Comparison of ENCODE assay signal across 10 cellular contexts in genomic region chr19:55206664-55207500, GRCh38. TPM values are rescaled to one million over a fixed set of nuclear protein-coding genes. Genes with fewer than 3 reads are reported as not detected.
DNase-seq lines count a peak whose midpoint lies in the region; ATAC-seq, FAIRE-seq and TF ChIP-seq lines count a peak whose summit lies in the region.
"Had no signal": no experiment of that assay in that cellular context is flagged by ENCODE, and none has a peak within 500 bp of the region (broad histone marks: within the 10 kb centered on the region; RNA-seq: fewer than 3 reads in every experiment).

No MANE protein-coding gene starts in this region.

- intact Hi-C loops in IMR-90 (cut with micrococcal nuclease) (no loop called here), left colon (cut with DNase I, micrococcal nuclease) (no loop called here)

- no peak overlapping the region for H3K4me3 Mint-ChIP-seq in CD8-positive, alpha-beta memory T cell
- no peak overlapping the region for H3K4me3 Mint-ChIP-seq in central memory CD8-positive, alpha-beta T cell

- H3K56ac ChIP-seq in IMR-90 (ENCODE audit: extremely low read depth, insufficient read depth, low read length) = no peak overlapping the region

- no peaks in the 10 kb centered on the region for H3K36me3 Mint-ChIP-seq in CD8-positive, alpha-beta memory T cell
- H3K36me3 Mint-ChIP-seq in central memory CD8-positive, alpha-beta T cell (ENCODE audit: insufficient read depth) = no peaks in the 10 kb centered on the region

- H4K8ac ChIP-seq in IMR-90 (ENCODE audit: low read depth in 2 of 2, low read length in 2 of 2) = peak overlapping the region in 1 of 2 experiments; percentile 74; a peak in 2 of 4 replicates

- no peak for FAIRE-seq in GM12891 (lab: Jason Lieb, UNC)

- peak; percentile 67 for TF ChIP-seq POLR2A in IMR-90 (IDR thresholded peaks at IDR 0.05; ENCODE audit: low read depth, low read length)
- no peak for TF ChIP-seq POLR2A in GM12891 (IDR thresholded peaks at IDR 0.05; ENCODE audit: low read depth, low read length)

- dilution Hi-C loops in IMR-90 (cut with HindIII; ENCODE audit: low sequenced_read_pairs, unreplicated experiment) = no loop called here

- in situ Hi-C loops in IMR-90 (cut with MboI; ENCODE audit: low sequenced_read_pairs) = no loop called here

- H3K4me1 ChIP-seq in CD8-positive, alpha-beta memory T cell (ENCODE audit: insufficient read depth, low read length) = no peaks in the 10 kb centered on the region
- H3K4me1 ChIP-seq in IMR-90 (ENCODE audit: control insufficient read depth, insufficient read depth, low read length) = peaks cover 21% of the 10 kb centered on the region

- H3K9ac ChIP-seq in IMR-90 (ENCODE audit: low read depth, low read length) = no peak overlapping the region

- no peaks in the 10 kb centered on the region for H3K36me3 ChIP-seq in CD8-positive, alpha-beta memory T cell (ENCODE audit: insufficient read depth, low read length)
- no peaks in the 10 kb centered on the region for H3K36me3 ChIP-seq in IMR-90 (ENCODE audit: control insufficient read depth, insufficient read depth, low read length)
- H3K36me3 ChIP-seq: neutrophil had no signal

- 3% methylated on average over 6 of the region's 29 CpGs; no CpG with 5 or more reads in 1 of the 2 experiments for WGBS in IMR-90 (ENCODE audit: extremely low coverage in 2 of 2, insufficient read length in 1 of 2), 2 experiments

- H2BK20ac ChIP-seq in IMR-90 (ENCODE audit: low read depth, low read length) = peak overlapping the region; percentile 28; the same call in 1 of the 2 replicates

- no peak overlapping the region for H3K4me3 ChIP-seq in CD8-positive, alpha-beta memory T cell (ENCODE audit: low read length)
- no peak overlapping the region for H3K4me3 ChIP-seq in IMR-90 (ENCODE audit: insufficient read depth, low read depth, low read length)

- peak overlapping the region; percentile 79 for H3K27ac ChIP-seq in CD8-positive, alpha-beta memory T cell (ENCODE audit: low read depth, low read length)
- peak overlapping the region; percentile 21 for H3K27ac ChIP-seq in IMR-90 (ENCODE audit: insufficient read depth, low read length)
- H3K27ac ChIP-seq: HL-60, neutrophil had no signal

- H4K91ac ChIP-seq in IMR-90 (ENCODE audit: insufficient read depth, low read depth, low read length) = peak overlapping the region; percentile 30; the same call in 1 of the 2 replicates

- H4K5ac ChIP-seq in IMR-90 (ENCODE audit: low read depth, low read length) = no peak overlapping the region

- H3K9me3 ChIP-seq in CD8-positive, alpha-beta memory T cell (ENCODE audit: low read length) = no peaks in the 10 kb centered on the region
- H3K9me3 ChIP-seq in IMR-90 (ENCODE audit: control insufficient read depth, insufficient read depth, low read length) = no peaks in the 10 kb centered on the region
- H3K9me3 ChIP-seq: neutrophil had no signal

- peaks cover 8% of the 10 kb centered on the region for H4K20me1 ChIP-seq in IMR-90 (ENCODE audit: insufficient read depth, low read length)

- H3K79me1 ChIP-seq in IMR-90 (ENCODE audit: low read depth in 1 of 2, low read length in 2 of 2) = no peaks in the 10 kb centered on the region

- H3K4ac ChIP-seq in IMR-90 (ENCODE audit: low read depth, low read length) = peak overlapping the region; percentile 46; the same call in 1 of the 2 replicates

- H3K27ac Mint-ChIP-seq in CD8-positive, alpha-beta memory T cell = peak overlapping the region in 2 of 8 donors; percentile 66 to 72
- peak overlapping the region; percentile 91 for H3K27ac Mint-ChIP-seq in central memory CD8-positive, alpha-beta T cell (ENCODE audit: low read depth)

- H3K27me3 ChIP-seq in CD8-positive, alpha-beta memory T cell (ENCODE audit: insufficient read depth, low read length, poor library complexity, severe bottlenecking) = peaks cover 5% of the 10 kb centered on the region
- H3K27me3 ChIP-seq in IMR-90 (ENCODE audit: control insufficient read depth, insufficient read depth, low read length) = no peaks in the 10 kb centered on the region

- H2AK9ac ChIP-seq in IMR-90 (replicated peaks; ENCODE audit: low read depth, low read length, poor library complexity) = peak overlapping the region; percentile 73

- H3K14ac ChIP-seq in IMR-90 (replicated peaks; ENCODE audit: low read depth, low read length) = no peak overlapping the region

- no peak for DNase-seq in CD8-positive, alpha-beta memory T cell
- DNase-seq in IMR-90 = peak; percentile 86
- peak; percentile 93 for DNase-seq in SW480 (ENCODE audit: low spot score)
- no peak for DNase-seq in central memory CD8-positive, alpha-beta T cell (ENCODE audit: low spot score in 2 of 2)
- DNase-seq in left colon = peak; percentile 87 to 93
- DNase-seq in stimulated activated CD4-positive, alpha-beta T cell treated with anti-CD3 and anti-CD28 coated beads, Interleukin-2, amount 100 ng/mL, for 48 hours = peak; percentile 29 to 44
- DNase-seq in GM12891 (ENCODE audit: insufficient read length, low spot score) = no peak

- no peak overlapping the region for H3K23ac ChIP-seq in IMR-90 (ENCODE audit: low read depth, low read length)

- BruUV-seq in IMR-90 (replicated peaks; lab: Mats Ljungman, UMichigan) = no TSS peak

- H2AK5ac ChIP-seq in IMR-90 (ENCODE audit: low read depth, low read length) = peak overlapping the region; percentile 84

- peak overlapping the region; percentile 41 for H2BK5ac ChIP-seq in IMR-90 (ENCODE audit: low read depth, low read length, poor library complexity, severe bottlenecking)

- H2AFZ ChIP-seq in IMR-90 (replicated peaks; ENCODE audit: low read length, poor library complexity) = peak overlapping the region; percentile 86

- ATAC-seq in IMR-90 (ENCODE audit: low read depth) (peak; percentile 97), left colon (peak; percentile 83), HG02870 (IDR thresholded peaks at IDR 0.05; ENCODE audit: unreplicated experiment) (no peak)
- no peak for ATAC-seq in central memory CD8-positive, alpha-beta T cell (replicated peaks; ENCODE audit: extremely low read depth, poor library complexity, severe bottlenecking)

- no peak overlapping the region for H3K18ac ChIP-seq in IMR-90 (ENCODE audit: low read depth, low read length)

- H3K9me1 ChIP-seq in IMR-90 (ENCODE audit: insufficient read depth, low read length) = peaks cover 8% of the 10 kb centered on the region; the same call in 1 of the 2 replicates

- peak overlapping the region; percentile 85; the same call in 1 of the 3 replicates for H2BK15ac ChIP-seq in IMR-90 (ENCODE audit: low read depth, low read length)

- H3K4me1 Mint-ChIP-seq in CD8-positive, alpha-beta memory T cell = no peaks in the 10 kb centered on the region
- peaks cover 9% of the 10 kb centered on the region for H3K4me1 Mint-ChIP-seq in central memory CD8-positive, alpha-beta T cell

- POLR2A ChIA-PET in CD8-positive, alpha-beta memory T cell (lab: Charles Lee) = no interaction called here
- POLR2A ChIA-PET in IMR-90 (lab: Charles Lee; ENCODE audit: unreplicated experiment) = no interaction called here

- TF ChIP-seq CTCF in IMR-90 (conservative IDR thresholded peaks at IDR 0.05; ENCODE audit: low read depth, low read length) = no peak

- CTCF ChIA-PET in CD8-positive, alpha-beta memory T cell (lab: Charles Lee) = interaction anchor here (0.7 kb wide), 1 partner anchor 9 kb away, joined by 3 read pairs; no protein-coding TSS in a partner anchor
- CTCF ChIA-PET in IMR-90 (lab: Yijun Ruan, JAX) = interaction anchor here (1.0 kb wide), 1 partner anchor 47 kb away, joined by 3 read pairs; no protein-coding TSS in a partner anchor

- peak overlapping the region; percentile 40 for H2BK120ac ChIP-seq in IMR-90 (ENCODE audit: low read depth, low read length)

- H3K4me2 ChIP-seq in IMR-90 (ENCODE audit: low read depth, low read length) = peak overlapping the region; percentile 47

- no peaks in the 10 kb centered on the region for H3K9me3 Mint-ChIP-seq in CD8-positive, alpha-beta memory T cell
- no peaks in the 10 kb centered on the region for H3K9me3 Mint-ChIP-seq in central memory CD8-positive, alpha-beta T cell

- no peak for TF ChIP-seq RAD21 in IMR-90 (IDR thresholded peaks at IDR 0.05; ENCODE audit: low read length)

- H3K27me3 Mint-ChIP-seq in CD8-positive, alpha-beta memory T cell = peaks cover 40 to 47% of the 10 kb centered on the region in 2 donors
- peaks cover 60% of the 10 kb centered on the region for H3K27me3 Mint-ChIP-seq in central memory CD8-positive, alpha-beta T cell

RNA-seq across cellular contexts. Expression of gene PTPRH, which starts 2.4 kb away (rescaled TPM):
- not detected for total RNA-seq in CD8-positive, alpha-beta memory T cell
- polyA plus RNA-seq in CD8-positive, alpha-beta memory T cell = not detected
- total RNA-seq in IMR-90 (2012; rRNA removed) (1.7 and 3.4 TPM in 2 replicates), left colon (100 to 1,000 TPM in 1 of 2 donors, 10 to 100 TPM in 1; 95.7 to 104 TPM)
- 1.3 and 1.7 TPM in 2 replicates for polyA plus RNA-seq in IMR-90 (2012; rRNA removed)
- 0.37 and 2.0 TPM in 2 replicates for polyA plus RNA-seq in IMR-90 (2012; cell fraction: cytosol; rRNA removed)
- polyA plus RNA-seq in IMR-90 (2012; cell fraction: nucleus; rRNA removed; ENCODE audit: low replicate concordance) = 2.8 and 3.0 TPM in 2 replicates
- polyA plus RNA-seq in GM12891 (2012; ENCODE audit: low read depth, missing spikeins) = not detected

RNA-seq across cellular contexts. Expression of gene TMEM86B, which starts 21.7 kb away (rescaled TPM):
- 10 to 100 TPM in 1 of 2 experiments, 1 to 10 TPM in 1; 8.5 to 10.3 TPM for total RNA-seq in CD8-positive, alpha-beta memory T cell
- 2.9 TPM for polyA plus RNA-seq in CD8-positive, alpha-beta memory T cell
- total RNA-seq in IMR-90 (2012; rRNA removed) = 0.18 and 0.28 TPM in 2 replicates
- 2.4 TPM in 2 replicates for polyA plus RNA-seq in IMR-90 (2012; rRNA removed)
- polyA plus RNA-seq in IMR-90 (2012; cell fraction: cytosol; rRNA removed) = 1.1 and 1.4 TPM in 2 replicates
- 13.1 and 45.3 TPM in 2 replicates for polyA plus RNA-seq in IMR-90 (2012; cell fraction: nucleus; rRNA removed; ENCODE audit: low replicate concordance)
- total RNA-seq in left colon = 1 to 10 TPM; 2.2 to 2.9 TPM
- 2.9 TPM for polyA plus RNA-seq in GM12891 (2012; ENCODE audit: low read depth, missing spikeins)

RNA-seq across cellular contexts. Expression of gene SYT5, which starts 26.8 kb away (rescaled TPM):
- total RNA-seq in CD8-positive, alpha-beta memory T cell = not detected
- polyA plus RNA-seq in CD8-positive, alpha-beta memory T cell = 0.37 TPM
- total RNA-seq in IMR-90 (2012; rRNA removed) (under 0.01 TPM in 2 replicates), left colon (1 to 10 TPM in 1 of 2 donors, under 1 TPM in 1; 0.64 to 1.9 TPM)
- polyA plus RNA-seq in IMR-90 (2012; rRNA removed) = 0.15 TPM in 1 of 2 replicates, not detected in the other
- 0.02 and 0.08 TPM in 2 replicates for polyA plus RNA-seq in IMR-90 (2012; cell fraction: cytosol; rRNA removed)
- polyA plus RNA-seq in IMR-90 (2012; cell fraction: nucleus; rRNA removed; ENCODE audit: low replicate concordance) = 0.36 and 0.41 TPM in 2 replicates
- 0.10 TPM for polyA plus RNA-seq in GM12891 (2012; ENCODE audit: low read depth, missing spikeins)

RNA-seq across cellular contexts. Expression of gene DNAAF3, which starts 40.5 kb away (rescaled TPM):
- under 1 TPM in 1 of 2 experiments, not detected in 1; 0.27 TPM for total RNA-seq in CD8-positive, alpha-beta memory T cell
- polyA plus RNA-seq in CD8-positive, alpha-beta memory T cell = not detected
- total RNA-seq in IMR-90 (2012; rRNA removed) (0.28 TPM in 1 of 2 replicates, not detected in the other), left colon (1 to 10 TPM in 1 of 2 donors, under 1 TPM in 1; 0.79 to 2.6 TPM)
- 0.34 TPM in 2 replicates for polyA plus RNA-seq in IMR-90 (2012; rRNA removed)
- polyA plus RNA-seq in IMR-90 (2012; cell fraction: cytosol; rRNA removed) = 0.35 and 0.37 TPM in 2 replicates
- 0.96 and 1.7 TPM in 2 replicates for polyA plus RNA-seq in IMR-90 (2012; cell fraction: nucleus; rRNA removed; ENCODE audit: low replicate concordance)
- polyA plus RNA-seq in GM12891 (2012; ENCODE audit: low read depth, missing spikeins) = not detected

RNA-seq across cellular contexts. Expression of gene TNNI3, which starts 49.4 kb away (rescaled TPM):
- total RNA-seq in CD8-positive, alpha-beta memory T cell = not detected
- not detected for polyA plus RNA-seq in CD8-positive, alpha-beta memory T cell
- total RNA-seq in IMR-90 (2012; rRNA removed) = not detected in 2 replicates
- not detected in 2 replicates for polyA plus RNA-seq in IMR-90 (2012; rRNA removed)
- 0.09 and 0.24 TPM in 2 replicates for polyA plus RNA-seq in IMR-90 (2012; cell fraction: cytosol; rRNA removed)
- 0.26 and 0.28 TPM in 2 replicates for polyA plus RNA-seq in IMR-90 (2012; cell fraction: nucleus; rRNA removed; ENCODE audit: low replicate concordance)
- 1 to 10 TPM in 1 of 2 donors, not detected in 1; 1.1 TPM for total RNA-seq in left colon
- polyA plus RNA-seq in GM12891 (2012; ENCODE audit: low read depth, missing spikeins) = not detected

Comparison
In these comparisons a context has a peak if more than half of its experiments do, and no peak if none do; other contexts are left out.
1. DNase-seq: peak in IMR-90 (single experiment), SW480 (single experiment), left colon (2 of 2) and stimulated activated CD4-positive, alpha-beta T cell treated with anti-CD3 and anti-CD28 coated beads, Interleukin-2, amount 100 ng/mL, for 48 hours (2 of 2); none in CD8-positive, alpha-beta memory T cell (0 of 5), central memory CD8-positive, alpha-beta T cell (0 of 2) and GM12891 (single experiment).
2. ATAC-seq: peak in IMR-90 (single experiment) and left colon (single experiment); none in central memory CD8-positive, alpha-beta T cell (single experiment) and HG02870 (single experiment).
3. RNA of gene PTPRH, which starts 2.4 kb away (total RNA-seq): 95.7 to 104 TPM in left colon; 1.7 to 3.4 TPM in IMR-90 and not detected in CD8-positive, alpha-beta memory T cell; every median in the first group is over 10 times any median in the second.